Comparison of ENCODE assay signal across 1 cellular context in the genomic region with DNA sequence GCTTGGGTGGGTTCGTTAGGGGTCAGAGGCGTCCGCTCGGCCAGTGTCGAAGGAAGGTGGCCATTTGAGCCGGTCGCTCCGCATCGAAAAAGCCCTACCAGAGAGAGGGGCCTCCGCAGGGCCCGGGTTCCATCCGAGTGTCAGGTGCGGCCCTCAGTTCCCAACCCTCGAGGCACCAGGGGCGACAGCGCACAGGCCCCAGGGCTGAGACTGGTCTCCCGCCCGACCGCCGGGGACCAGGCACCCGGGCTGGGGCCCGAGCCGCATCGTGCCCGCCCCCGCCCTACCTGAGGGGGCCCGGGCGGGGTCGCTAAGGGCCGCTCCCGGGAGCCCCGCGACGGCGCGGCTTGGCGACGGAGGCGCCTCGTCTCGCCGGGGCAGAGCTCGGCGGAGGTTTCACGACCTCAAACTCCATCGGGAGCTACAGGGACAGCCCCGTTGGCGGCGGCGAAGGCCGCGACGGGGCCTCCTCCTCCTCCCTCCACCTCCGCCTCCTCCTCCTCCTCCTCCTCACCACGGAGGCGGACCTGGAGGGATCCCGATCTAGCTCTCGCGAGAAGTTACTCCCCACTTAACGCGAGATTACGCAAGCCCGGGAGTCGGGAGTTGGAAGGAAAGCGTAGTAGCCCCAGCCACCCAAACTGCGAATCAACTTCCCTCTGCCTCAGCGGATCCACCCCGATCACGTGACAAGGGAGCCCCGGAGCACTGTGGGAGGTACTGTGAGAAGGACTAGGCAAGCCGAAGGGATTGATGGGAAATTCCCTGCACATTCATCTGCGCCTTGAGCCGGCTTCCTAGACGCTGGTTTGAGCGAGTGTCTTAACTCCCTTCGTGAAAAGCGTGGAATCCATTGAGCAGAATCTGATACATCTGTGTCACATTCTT.
TF ChIP-seq lines count a peak whose summit lies in the region.

A gene with protein sequence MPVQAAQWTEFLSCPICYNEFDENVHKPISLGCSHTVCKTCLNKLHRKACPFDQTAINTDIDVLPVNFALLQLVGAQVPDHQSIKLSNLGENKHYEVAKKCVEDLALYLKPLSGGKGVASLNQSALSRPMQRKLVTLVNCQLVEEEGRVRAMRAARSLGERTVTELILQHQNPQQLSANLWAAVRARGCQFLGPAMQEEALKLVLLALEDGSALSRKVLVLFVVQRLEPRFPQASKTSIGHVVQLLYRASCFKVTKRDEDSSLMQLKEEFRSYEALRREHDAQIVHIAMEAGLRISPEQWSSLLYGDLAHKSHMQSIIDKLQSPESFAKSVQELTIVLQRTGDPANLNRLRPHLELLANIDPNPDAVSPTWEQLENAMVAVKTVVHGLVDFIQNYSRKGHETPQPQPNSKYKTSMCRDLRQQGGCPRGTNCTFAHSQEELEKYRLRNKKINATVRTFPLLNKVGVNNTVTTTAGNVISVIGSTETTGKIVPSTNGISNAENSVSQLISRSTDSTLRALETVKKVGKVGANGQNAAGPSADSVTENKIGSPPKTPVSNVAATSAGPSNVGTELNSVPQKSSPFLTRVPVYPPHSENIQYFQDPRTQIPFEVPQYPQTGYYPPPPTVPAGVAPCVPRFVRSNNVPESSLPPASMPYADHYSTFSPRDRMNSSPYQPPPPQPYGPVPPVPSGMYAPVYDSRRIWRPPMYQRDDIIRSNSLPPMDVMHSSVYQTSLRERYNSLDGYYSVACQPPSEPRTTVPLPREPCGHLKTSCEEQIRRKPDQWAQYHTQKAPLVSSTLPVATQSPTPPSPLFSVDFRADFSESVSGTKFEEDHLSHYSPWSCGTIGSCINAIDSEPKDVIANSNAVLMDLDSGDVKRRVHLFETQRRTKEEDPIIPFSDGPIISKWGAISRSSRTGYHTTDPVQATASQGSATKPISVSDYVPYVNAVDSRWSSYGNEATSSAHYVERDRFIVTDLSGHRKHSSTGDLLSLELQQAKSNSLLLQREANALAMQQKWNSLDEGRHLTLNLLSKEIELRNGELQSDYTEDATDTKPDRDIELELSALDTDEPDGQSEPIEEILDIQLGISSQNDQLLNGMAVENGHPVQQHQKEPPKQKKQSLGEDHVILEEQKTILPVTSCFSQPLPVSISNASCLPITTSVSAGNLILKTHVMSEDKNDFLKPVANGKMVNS (minus strand): TSS at position 537 of the 888 bp plus-strand sequence. CDS start 7,850 bp downstream, outside the sequence.

TF ChIP-seq in SK-N-SH, 30 proteins besides CTCF, POLR2A, EP300 and RAD21 (continued from another document):
- TF ChIP-seq, protein P1, sequence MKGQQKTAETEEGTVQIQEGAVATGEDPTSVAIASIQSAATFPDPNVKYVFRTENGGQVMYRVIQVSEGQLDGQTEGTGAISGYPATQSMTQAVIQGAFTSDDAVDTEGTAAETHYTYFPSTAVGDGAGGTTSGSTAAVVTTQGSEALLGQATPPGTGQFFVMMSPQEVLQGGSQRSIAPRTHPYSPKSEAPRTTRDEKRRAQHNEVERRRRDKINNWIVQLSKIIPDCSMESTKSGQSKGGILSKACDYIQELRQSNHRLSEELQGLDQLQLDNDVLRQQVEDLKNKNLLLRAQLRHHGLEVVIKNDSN (IDR thresholded peaks at IDR 0.05; ENCODE audit: borderline replicate concordance, low read depth), result peak; percentile 97
- TF ChIP-seq, protein P2, sequence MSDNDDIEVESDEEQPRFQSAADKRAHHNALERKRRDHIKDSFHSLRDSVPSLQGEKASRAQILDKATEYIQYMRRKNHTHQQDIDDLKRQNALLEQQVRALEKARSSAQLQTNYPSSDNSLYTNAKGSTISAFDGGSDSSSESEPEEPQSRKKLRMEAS (IDR thresholded peaks at IDR 0.05; ENCODE audit: low read depth), result peak; percentile 71
- TF ChIP-seq, protein P3, sequence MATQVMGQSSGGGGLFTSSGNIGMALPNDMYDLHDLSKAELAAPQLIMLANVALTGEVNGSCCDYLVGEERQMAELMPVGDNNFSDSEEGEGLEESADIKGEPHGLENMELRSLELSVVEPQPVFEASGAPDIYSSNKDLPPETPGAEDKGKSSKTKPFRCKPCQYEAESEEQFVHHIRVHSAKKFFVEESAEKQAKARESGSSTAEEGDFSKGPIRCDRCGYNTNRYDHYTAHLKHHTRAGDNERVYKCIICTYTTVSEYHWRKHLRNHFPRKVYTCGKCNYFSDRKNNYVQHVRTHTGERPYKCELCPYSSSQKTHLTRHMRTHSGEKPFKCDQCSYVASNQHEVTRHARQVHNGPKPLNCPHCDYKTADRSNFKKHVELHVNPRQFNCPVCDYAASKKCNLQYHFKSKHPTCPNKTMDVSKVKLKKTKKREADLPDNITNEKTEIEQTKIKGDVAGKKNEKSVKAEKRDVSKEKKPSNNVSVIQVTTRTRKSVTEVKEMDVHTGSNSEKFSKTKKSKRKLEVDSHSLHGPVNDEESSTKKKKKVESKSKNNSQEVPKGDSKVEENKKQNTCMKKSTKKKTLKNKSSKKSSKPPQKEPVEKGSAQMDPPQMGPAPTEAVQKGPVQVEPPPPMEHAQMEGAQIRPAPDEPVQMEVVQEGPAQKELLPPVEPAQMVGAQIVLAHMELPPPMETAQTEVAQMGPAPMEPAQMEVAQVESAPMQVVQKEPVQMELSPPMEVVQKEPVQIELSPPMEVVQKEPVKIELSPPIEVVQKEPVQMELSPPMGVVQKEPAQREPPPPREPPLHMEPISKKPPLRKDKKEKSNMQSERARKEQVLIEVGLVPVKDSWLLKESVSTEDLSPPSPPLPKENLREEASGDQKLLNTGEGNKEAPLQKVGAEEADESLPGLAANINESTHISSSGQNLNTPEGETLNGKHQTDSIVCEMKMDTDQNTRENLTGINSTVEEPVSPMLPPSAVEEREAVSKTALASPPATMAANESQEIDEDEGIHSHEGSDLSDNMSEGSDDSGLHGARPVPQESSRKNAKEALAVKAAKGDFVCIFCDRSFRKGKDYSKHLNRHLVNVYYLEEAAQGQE (IDR thresholded peaks at IDR 0.05; ENCODE audit: low read depth, low read length), result no peak
- TF ChIP-seq, protein P4, sequence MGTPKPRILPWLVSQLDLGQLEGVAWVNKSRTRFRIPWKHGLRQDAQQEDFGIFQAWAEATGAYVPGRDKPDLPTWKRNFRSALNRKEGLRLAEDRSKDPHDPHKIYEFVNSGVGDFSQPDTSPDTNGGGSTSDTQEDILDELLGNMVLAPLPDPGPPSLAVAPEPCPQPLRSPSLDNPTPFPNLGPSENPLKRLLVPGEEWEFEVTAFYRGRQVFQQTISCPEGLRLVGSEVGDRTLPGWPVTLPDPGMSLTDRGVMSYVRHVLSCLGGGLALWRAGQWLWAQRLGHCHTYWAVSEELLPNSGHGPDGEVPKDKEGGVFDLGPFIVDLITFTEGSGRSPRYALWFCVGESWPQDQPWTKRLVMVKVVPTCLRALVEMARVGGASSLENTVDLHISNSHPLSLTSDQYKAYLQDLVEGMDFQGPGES (IDR thresholded peaks at IDR 0.05; ENCODE audit: low read depth, low read length), result no peak
- TF ChIP-seq EZH2phosphoT487 (IDR thresholded peaks at IDR 0.05; ENCODE audit: borderline replicate concordance, low read depth) (no peak), RFX5 (IDR thresholded peaks at IDR 0.05; ENCODE audit: low read length) (no peak), TEAD4 (IDR thresholded peaks at IDR 0.05; ENCODE audit: borderline replicate concordance, insufficient read depth) (no peak), GATA2 (CRISPR knock-in tag; IDR thresholded peaks at IDR 0.05) (no peak)
- TF ChIP-seq, protein P5, sequence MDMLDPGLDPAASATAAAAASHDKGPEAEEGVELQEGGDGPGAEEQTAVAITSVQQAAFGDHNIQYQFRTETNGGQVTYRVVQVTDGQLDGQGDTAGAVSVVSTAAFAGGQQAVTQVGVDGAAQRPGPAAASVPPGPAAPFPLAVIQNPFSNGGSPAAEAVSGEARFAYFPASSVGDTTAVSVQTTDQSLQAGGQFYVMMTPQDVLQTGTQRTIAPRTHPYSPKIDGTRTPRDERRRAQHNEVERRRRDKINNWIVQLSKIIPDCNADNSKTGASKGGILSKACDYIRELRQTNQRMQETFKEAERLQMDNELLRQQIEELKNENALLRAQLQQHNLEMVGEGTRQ (IDR thresholded peaks at IDR 0.05; ENCODE audit: borderline replicate concordance, low read depth, low read length), result peak; percentile 87
- TF ChIP-seq, protein P6, sequence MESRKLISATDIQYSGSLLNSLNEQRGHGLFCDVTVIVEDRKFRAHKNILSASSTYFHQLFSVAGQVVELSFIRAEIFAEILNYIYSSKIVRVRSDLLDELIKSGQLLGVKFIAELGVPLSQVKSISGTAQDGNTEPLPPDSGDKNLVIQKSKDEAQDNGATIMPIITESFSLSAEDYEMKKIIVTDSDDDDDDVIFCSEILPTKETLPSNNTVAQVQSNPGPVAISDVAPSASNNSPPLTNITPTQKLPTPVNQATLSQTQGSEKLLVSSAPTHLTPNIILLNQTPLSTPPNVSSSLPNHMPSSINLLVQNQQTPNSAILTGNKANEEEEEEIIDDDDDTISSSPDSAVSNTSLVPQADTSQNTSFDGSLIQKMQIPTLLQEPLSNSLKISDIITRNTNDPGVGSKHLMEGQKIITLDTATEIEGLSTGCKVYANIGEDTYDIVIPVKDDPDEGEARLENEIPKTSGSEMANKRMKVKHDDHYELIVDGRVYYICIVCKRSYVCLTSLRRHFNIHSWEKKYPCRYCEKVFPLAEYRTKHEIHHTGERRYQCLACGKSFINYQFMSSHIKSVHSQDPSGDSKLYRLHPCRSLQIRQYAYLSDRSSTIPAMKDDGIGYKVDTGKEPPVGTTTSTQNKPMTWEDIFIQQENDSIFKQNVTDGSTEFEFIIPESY (IDR thresholded peaks at IDR 0.05; ENCODE audit: borderline replicate concordance, low read depth), result peak; percentile 99
